10 cellular contexts compared by ENCODE assay signal in genomic region chr3:13046569-13047279, GRCh38.
DNase-seq lines count a peak whose midpoint lies in the region; ATAC-seq lines count a peak whose summit lies in the region.
"Had no signal": no experiment of that assay in that cellular context is flagged by ENCODE, and none has a peak within 500 bp of the region (broad histone marks: within the 10 kb centered on the region; RNA-seq: fewer than 3 reads in every experiment).

No MANE protein-coding gene starts in this region.

- DNase-seq in left kidney (ENCODE audit: low read depth, low spot score) (peak; percentile 32), SKM-1 treated with dmso at 0.1 percent for 144 hours (lab: John Stamatoyannopoulos, UW; ENCODE audit: unreplicated experiment) (no peak), GM19240 (ENCODE audit: insufficient read length, low spot score) (no peak)
- no peak for DNase-seq in activated CD8-positive, alpha-beta memory T cell treated with anti-CD3 and anti-CD28 coated beads for 24 hours
- DNase-seq in effector CD8-positive, alpha-beta T cell (lab: John Stamatoyannopoulos, UW): no peak
- DNase-seq: foreskin fibroblast, NCI-H748 treated with DMSO at 0.1 percent for 48 hours had no signal

- ATAC-seq in GM18520 (IDR thresholded peaks at IDR 0.05; ENCODE audit: unreplicated experiment) (peak; percentile 3), GM21529 (IDR thresholded peaks at IDR 0.05; ENCODE audit: unreplicated experiment) (peak; percentile 25), HG03432 (IDR thresholded peaks at IDR 0.05; ENCODE audit: unreplicated experiment) (peak; percentile 39)
